ENCODE assay signal across 21 cellular contexts in genomic region chrX:150087612-150088011, GRCh38.
"Had no signal": no experiment of that assay in that cellular context is flagged by ENCODE, and none has a peak within 500 bp of the region (broad histone marks: within the 10 kb centered on the region; RNA-seq: fewer than 3 reads in every experiment).

No MANE protein-coding gene starts in this region.

- H3K27ac Mint-ChIP-seq: activated naive CD4-positive, alpha-beta T cell treated with anti-CD3 and anti-CD28 coated beads, Interleukin-2, amount 50 U/mL, for 24 hours; stimulated activated naive CD8-positive, alpha-beta T cell treated with anti-CD3 and anti-CD28 coated beads, Interleukin-15, amount 100 ng/mL, for 72 hours had no signal

- H3K4me1 ChIP-seq: right lobe of liver, suprapubic skin, transverse colon, uterus had no signal

- H3K9me3 ChIP-seq: ascending aorta, heart left ventricle, left ventricle myocardium inferior, ovary, right lobe of liver, suprapubic skin, transverse colon, uterus had no signal

- H3K27ac ChIP-seq: cardiac muscle cell, heart left ventricle, left ventricle myocardium inferior, ovary, right lobe of liver, suprapubic skin, transverse colon, uterus had no signal

- H3K4me3 Mint-ChIP-seq: activated naive CD4-positive, alpha-beta T cell treated with anti-CD3 and anti-CD28 coated beads, Interleukin-2, amount 50 U/mL, for 24 hours; neural crest cell; stimulated activated naive CD8-positive, alpha-beta T cell treated with anti-CD3 and anti-CD28 coated beads, Interleukin-15, amount 100 ng/mL, for 72 hours had no signal

- H3K36me3 Mint-ChIP-seq: activated naive CD4-positive, alpha-beta T cell treated with anti-CD3 and anti-CD28 coated beads, Interleukin-2, amount 50 U/mL, for 24 hours had no signal

- ATAC-seq: heart left ventricle; right lobe of liver; stimulated activated naive CD8-positive, alpha-beta T cell treated with anti-CD3 and anti-CD28 coated beads, Interleukin-15, amount 100 ng/mL, for 72 hours had no signal

- H3K4me3 ChIP-seq: ascending aorta, cardiac muscle cell, heart left ventricle, left ventricle myocardium inferior, ovary, right lobe of liver, smooth muscle cell, suprapubic skin, transverse colon, uterus had no signal

- H3K27me3 ChIP-seq: ascending aorta, cardiac muscle cell, ovary, right lobe of liver, suprapubic skin, transverse colon, uterus had no signal

- DNase-seq: activated CD4-positive, alpha-beta T cell treated with anti-CD3 and anti-CD28 coated beads, Interleukin-2, amount 50 U/mL, for 1 hour; activated CD8-positive, alpha-beta memory T cell treated with anti-CD3 and anti-CD28 coated beads for 24 hours; activated CD8-positive, alpha-beta memory T cell treated with anti-CD3 and anti-CD28 coated beads, Interleukin-2, amount 50 U/mL, for 48 hours; activated gamma-delta T cell; erythroblast; heart left ventricle; left ventricle myocardium inferior; ovary; right lobe of liver; stimulated activated CD4-positive, alpha-beta T cell treated with anti-CD3 and anti-CD28 coated beads, Interleukin-4, amount 100 ng/mL, for 1 hour; stimulated activated naive CD8-positive, alpha-beta T cell treated with anti-CD3 and anti-CD28 coated beads, Interleukin-15, amount 100 ng/mL, for 72 hours; T-helper 1 cell; T1000; transverse colon; uterus had no signal

- H3K36me3 ChIP-seq: ascending aorta, cardiac muscle cell, heart left ventricle, left ventricle myocardium inferior, ovary, right lobe of liver, suprapubic skin, transverse colon, uterus had no signal

- H3K27me3 Mint-ChIP-seq: activated naive CD4-positive, alpha-beta T cell treated with anti-CD3 and anti-CD28 coated beads, Interleukin-2, amount 50 U/mL, for 24 hours; stimulated activated naive CD8-positive, alpha-beta T cell treated with anti-CD3 and anti-CD28 coated beads, Interleukin-15, amount 100 ng/mL, for 72 hours had no signal

- H3K4me1 Mint-ChIP-seq: activated naive CD4-positive, alpha-beta T cell treated with anti-CD3 and anti-CD28 coated beads, Interleukin-2, amount 50 U/mL, for 24 hours; neural crest cell; stimulated activated naive CD8-positive, alpha-beta T cell treated with anti-CD3 and anti-CD28 coated beads, Interleukin-15, amount 100 ng/mL, for 72 hours had no signal

- H3K9me3 Mint-ChIP-seq: activated naive CD4-positive, alpha-beta T cell treated with anti-CD3 and anti-CD28 coated beads, Interleukin-2, amount 50 U/mL, for 24 hours; stimulated activated naive CD8-positive, alpha-beta T cell treated with anti-CD3 and anti-CD28 coated beads, Interleukin-15, amount 100 ng/mL, for 72 hours had no signal
